8 cellular contexts compared by ENCODE assay signal in genomic region chr19:39110263-39110967, GRCh38. TPM values are rescaled to one million over a fixed set of nuclear protein-coding genes. Genes with fewer than 3 reads are reported as not detected.
DNase-seq lines count a peak whose midpoint lies in the region; ATAC-seq and TF ChIP-seq lines count a peak whose summit lies in the region.

No MANE protein-coding gene starts in this region.

- TF ChIP-seq POLR2A in heart left ventricle (IDR thresholded peaks at IDR 0.05) (no peak), gastrocnemius medialis (IDR thresholded peaks at IDR 0.05) (no peak)

- DNase-seq in COR-L47 (lab: John Stamatoyannopoulos, UW) = peak; percentile 50
- DNase-seq in KG1 (lab: John Stamatoyannopoulos, UW) = peak; percentile 10
- DNase-seq in SKM-1 (lab: John Stamatoyannopoulos, UW; ENCODE audit: unreplicated experiment) = peak; percentile 36
- DNase-seq in activated naive CD4-positive, alpha-beta T cell treated with anti-CD3 and anti-CD28 coated beads, Interleukin-2, amount 10 ng/mL, durations not matched to agents 7 days and 5 days = peak; percentile 83
- DNase-seq in heart left ventricle = peak in 1 of 5 donors; percentile 39
- DNase-seq in gastrocnemius medialis = peak in 1 of 2 donors; percentile 46

- H3K9me3 ChIP-seq in heart left ventricle = no peaks in the 10 kb centered on the region
- no peaks in the 10 kb centered on the region for H3K9me3 ChIP-seq in gastrocnemius medialis

- intact Hi-C loops in heart left ventricle (cut with DNase I) = loop anchor here in 1 of 10 donors (5.0 kb wide), 1 partner anchor 148 kb away; no protein-coding TSS in a partner anchor
- intact Hi-C loops in gastrocnemius medialis (cut with DNase I; ENCODE audit: low total_unique reads) = loop anchor here (1.0 kb wide), 1 partner anchor 218 kb away; no protein-coding TSS in a partner anchor

- H3K27ac Mint-ChIP-seq in activated naive CD4-positive, alpha-beta T cell treated with anti-CD3 and anti-CD28 coated beads, Interleukin-2, amount 10 ng/mL, durations not matched to agents 7 days and 5 days = no peak overlapping the region

- H3K4me3 Mint-ChIP-seq in activated naive CD4-positive, alpha-beta T cell treated with anti-CD3 and anti-CD28 coated beads, Interleukin-2, amount 10 ng/mL, durations not matched to agents 7 days and 5 days = no peak overlapping the region

- in situ Hi-C loops in gastrocnemius medialis (cut with MboI; ENCODE audit: low sequenced_read_pairs in 4 of 4) = loop anchor here in 3 of 4 donors (5.0 to 25.0 kb wide), 2 partner anchors 217 to 427 kb away; partner anchors contain the start of genes EID2 (in 2 of the 3) and EID2B (in 2 of the 3)

- peaks cover 22% of the 10 kb centered on the region for H3K27me3 Mint-ChIP-seq in activated naive CD4-positive, alpha-beta T cell treated with anti-CD3 and anti-CD28 coated beads, Interleukin-2, amount 10 ng/mL, durations not matched to agents 7 days and 5 days

- CTCF ChIA-PET in activated naive CD4-positive, alpha-beta T cell treated with anti-CD3 and anti-CD28 coated beads, Interleukin-2, amount 10 ng/mL, durations not matched to agents 7 days and 5 days (lab: Charles Lee) = interaction anchor here (0.6 to 2.2 kb wide), 10 partner anchors 9 to 446 kb away, joined by 3 to 6 read pairs (median 4); partner anchors contain the start of gene ACP7

- H3K4me1 Mint-ChIP-seq in activated naive CD4-positive, alpha-beta T cell treated with anti-CD3 and anti-CD28 coated beads, Interleukin-2, amount 10 ng/mL, durations not matched to agents 7 days and 5 days = no peaks in the 10 kb centered on the region

- no peak overlapping the region for H3K27ac ChIP-seq in heart left ventricle
- no peak overlapping the region for H3K27ac ChIP-seq in gastrocnemius medialis

- WGBS in heart left ventricle, 4 donors = 14 to 31% (median 28%) methylated on average over 11 to 16 of the region's 16 CpGs

- H3K4me3 ChIP-seq in heart left ventricle (no peak overlapping the region), gastrocnemius medialis (no peak overlapping the region)

- H3K27me3 ChIP-seq in heart left ventricle (peaks cover 0 to 61% (median 15%) of the 10 kb centered on the region in 9 donors), gastrocnemius medialis (peaks cover 14 to 20% (median 18%) of the 10 kb centered on the region in 3 donors)

- ATAC-seq in heart left ventricle (peak in 3 of 4 donors; percentile 62 to 71 (median 69)), gastrocnemius medialis (peak; percentile 77), HG03571 (IDR thresholded peaks at IDR 0.05; ENCODE audit: unreplicated experiment) (no peak), HG03139 (IDR thresholded peaks at IDR 0.05; ENCODE audit: unreplicated experiment) (no peak)

- H3K4me1 ChIP-seq in heart left ventricle = no peaks in the 10 kb centered on the region
- no peaks in the 10 kb centered on the region for H3K4me1 ChIP-seq in gastrocnemius medialis

- H3K36me3 ChIP-seq in heart left ventricle (no peaks in the 10 kb centered on the region), gastrocnemius medialis (no peaks in the 10 kb centered on the region)

- H3K36me3 Mint-ChIP-seq in activated naive CD4-positive, alpha-beta T cell treated with anti-CD3 and anti-CD28 coated beads, Interleukin-2, amount 10 ng/mL, durations not matched to agents 7 days and 5 days = no peaks in the 10 kb centered on the region

- H3K9me3 Mint-ChIP-seq in activated naive CD4-positive, alpha-beta T cell treated with anti-CD3 and anti-CD28 coated beads, Interleukin-2, amount 10 ng/mL, durations not matched to agents 7 days and 5 days = no peaks in the 10 kb centered on the region

- TF ChIP-seq CTCF in heart left ventricle (IDR thresholded peaks at IDR 0.05) (peak; percentile 54 to 79 (median 72)), gastrocnemius medialis (IDR thresholded peaks at IDR 0.05 in 4 of 5, conservative IDR thresholded peaks at IDR 0.05 in 1 of 5) (peak; percentile 41 to 76 (median 71))

RNA-seq across cellular contexts. Expression of gene PAK4, which starts 15.2 kb away (rescaled TPM):
- total RNA-seq in heart left ventricle (10 to 100 TPM; 11.5 to 22.1 (median 16.2) TPM), gastrocnemius medialis (10 to 100 TPM in 1 of 4 donors, 1 to 10 TPM in 3; 4.7 to 11.7 (median 8.3) TPM)
- polyA plus RNA-seq in heart left ventricle = 10 to 100 TPM in 1 of 2 donors, 1 to 10 TPM in 1; 9.5 to 25.8 TPM

RNA-seq across cellular contexts. Expression of gene ACP7, which starts 26.2 kb away (rescaled TPM):
- total RNA-seq in heart left ventricle (not detected), gastrocnemius medialis (not detected)
- not detected for polyA plus RNA-seq in heart left ventricle

Comparison
In these comparisons a context has a peak if more than half of its experiments do, and no peak if none do; other contexts are left out.
1. ATAC-seq: peak in heart left ventricle (3 of 4) and gastrocnemius medialis (2 of 2); none in HG03571 (single experiment) and HG03139 (single experiment).